In genomic region chr10:92965314-92965713, GRCh38 we compare ENCODE assay signal across 1 cellular context.
TF ChIP-seq lines count a peak whose summit lies in the region.

No MANE protein-coding gene starts in this region.

TF ChIP-seq in GM23338, 12 proteins besides CTCF, POLR2A, EP300 and RAD21 (continued from another document):
- TF ChIP-seq, protein P1, sequence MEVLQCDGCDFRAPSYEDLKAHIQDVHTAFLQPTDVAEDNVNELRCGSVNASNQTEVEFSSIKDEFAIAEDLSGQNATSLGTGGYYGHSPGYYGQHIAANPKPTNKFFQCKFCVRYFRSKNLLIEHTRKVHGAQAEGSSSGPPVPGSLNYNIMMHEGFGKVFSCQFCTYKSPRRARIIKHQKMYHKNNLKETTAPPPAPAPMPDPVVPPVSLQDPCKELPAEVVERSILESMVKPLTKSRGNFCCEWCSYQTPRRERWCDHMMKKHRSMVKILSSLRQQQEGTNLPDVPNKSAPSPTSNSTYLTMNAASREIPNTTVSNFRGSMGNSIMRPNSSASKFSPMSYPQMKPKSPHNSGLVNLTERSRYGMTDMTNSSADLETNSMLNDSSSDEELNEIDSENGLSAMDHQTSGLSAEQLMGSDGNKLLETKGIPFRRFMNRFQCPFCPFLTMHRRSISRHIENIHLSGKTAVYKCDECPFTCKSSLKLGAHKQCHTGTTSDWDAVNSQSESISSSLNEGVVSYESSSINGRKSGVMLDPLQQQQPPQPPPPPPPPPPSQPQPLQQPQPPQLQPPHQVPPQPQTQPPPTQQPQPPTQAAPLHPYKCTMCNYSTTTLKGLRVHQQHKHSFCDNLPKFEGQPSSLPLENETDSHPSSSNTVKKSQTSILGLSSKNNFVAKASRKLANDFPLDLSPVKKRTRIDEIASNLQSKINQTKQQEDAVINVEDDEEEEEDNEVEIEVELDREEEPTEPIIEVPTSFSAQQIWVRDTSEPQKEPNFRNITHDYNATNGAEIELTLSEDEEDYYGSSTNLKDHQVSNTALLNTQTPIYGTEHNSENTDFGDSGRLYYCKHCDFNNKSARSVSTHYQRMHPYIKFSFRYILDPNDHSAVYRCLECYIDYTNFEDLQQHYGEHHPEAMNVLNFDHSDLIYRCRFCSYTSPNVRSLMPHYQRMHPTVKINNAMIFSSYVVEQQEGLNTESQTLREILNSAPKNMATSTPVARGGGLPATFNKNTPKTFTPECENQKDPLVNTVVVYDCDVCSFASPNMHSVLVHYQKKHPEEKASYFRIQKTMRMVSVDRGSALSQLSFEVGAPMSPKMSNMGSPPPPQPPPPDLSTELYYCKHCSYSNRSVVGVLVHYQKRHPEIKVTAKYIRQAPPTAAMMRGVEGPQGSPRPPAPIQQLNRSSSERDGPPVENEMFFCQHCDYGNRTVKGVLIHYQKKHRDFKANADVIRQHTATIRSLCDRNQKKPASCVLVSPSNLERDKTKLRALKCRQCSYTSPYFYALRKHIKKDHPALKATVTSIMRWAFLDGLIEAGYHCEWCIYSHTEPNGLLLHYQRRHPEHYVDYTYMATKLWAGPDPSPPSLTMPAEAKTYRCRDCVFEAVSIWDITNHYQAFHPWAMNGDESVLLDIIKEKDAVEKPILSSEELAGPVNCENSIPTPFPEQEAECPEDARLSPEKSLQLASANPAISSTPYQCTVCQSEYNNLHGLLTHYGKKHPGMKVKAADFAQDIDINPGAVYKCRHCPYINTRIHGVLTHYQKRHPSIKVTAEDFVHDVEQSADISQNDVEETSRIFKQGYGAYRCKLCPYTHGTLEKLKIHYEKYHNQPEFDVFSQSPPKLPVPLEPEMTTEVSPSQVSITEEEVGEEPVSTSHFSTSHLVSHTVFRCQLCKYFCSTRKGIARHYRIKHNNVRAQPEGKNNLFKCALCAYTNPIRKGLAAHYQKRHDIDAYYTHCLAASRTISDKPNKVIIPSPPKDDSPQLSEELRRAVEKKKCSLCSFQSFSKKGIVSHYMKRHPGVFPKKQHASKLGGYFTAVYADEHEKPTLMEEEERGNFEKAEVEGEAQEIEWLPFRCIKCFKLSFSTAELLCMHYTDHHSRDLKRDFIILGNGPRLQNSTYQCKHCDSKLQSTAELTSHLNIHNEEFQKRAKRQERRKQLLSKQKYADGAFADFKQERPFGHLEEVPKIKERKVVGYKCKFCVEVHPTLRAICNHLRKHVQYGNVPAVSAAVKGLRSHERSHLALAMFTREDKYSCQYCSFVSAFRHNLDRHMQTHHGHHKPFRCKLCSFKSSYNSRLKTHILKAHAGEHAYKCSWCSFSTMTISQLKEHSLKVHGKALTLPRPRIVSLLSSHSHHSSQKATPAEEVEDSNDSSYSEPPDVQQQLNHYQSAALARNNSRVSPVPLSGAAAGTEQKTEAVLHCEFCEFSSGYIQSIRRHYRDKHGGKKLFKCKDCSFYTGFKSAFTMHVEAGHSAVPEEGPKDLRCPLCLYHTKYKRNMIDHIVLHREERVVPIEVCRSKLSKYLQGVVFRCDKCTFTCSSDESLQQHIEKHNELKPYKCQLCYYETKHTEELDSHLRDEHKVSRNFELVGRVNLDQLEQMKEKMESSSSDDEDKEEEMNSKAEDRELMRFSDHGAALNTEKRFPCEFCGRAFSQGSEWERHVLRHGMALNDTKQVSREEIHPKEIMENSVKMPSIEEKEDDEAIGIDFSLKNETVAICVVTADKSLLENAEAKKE (CRISPR knock-in tag; IDR thresholded peaks at IDR 0.05), result no peak
- TF ChIP-seq STAT1 (IDR thresholded peaks at IDR 0.05; ENCODE audit: unreplicated experiment) (no peak), JUNB (IDR thresholded peaks at IDR 0.05; ENCODE audit: unreplicated experiment) (no peak)
